In the genomic region with DNA sequence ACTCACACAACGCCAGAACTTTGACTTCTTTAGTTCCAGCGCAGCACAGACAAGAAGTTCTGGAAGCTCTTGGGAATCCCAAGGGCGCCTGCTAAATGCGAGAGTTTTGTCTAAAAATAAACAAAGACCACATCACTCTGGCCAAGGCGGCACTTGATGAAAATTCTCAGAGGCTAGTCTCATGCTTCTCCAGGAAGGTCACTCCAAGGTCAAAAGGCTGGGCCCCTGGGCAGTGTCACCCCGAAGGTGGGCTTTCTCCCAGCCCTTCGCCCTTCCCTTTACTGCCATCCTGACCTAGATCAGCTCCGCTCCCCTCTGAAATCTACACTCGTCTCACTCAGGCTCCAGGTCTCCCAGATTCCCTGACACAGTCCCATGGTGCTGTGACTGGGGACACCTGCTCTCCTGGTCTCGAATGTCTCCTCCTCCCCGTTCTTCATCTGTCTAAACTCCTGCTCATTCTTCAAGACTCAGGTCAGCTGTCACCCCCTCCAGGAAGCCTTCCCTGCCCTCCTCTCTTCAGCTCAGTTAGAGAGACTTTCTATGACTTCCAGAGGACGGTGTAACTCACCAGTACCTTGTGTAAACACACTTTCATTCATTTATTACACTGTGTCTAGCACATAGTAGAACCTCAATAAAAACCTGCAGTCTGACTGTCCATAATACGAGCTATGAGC, we compare ENCODE assay signal across 11 cellular contexts. TPM values are rescaled to one million over a fixed set of nuclear protein-coding genes. Genes with fewer than 3 reads are reported as not detected.
DNase-seq lines count a peak whose midpoint lies in the region; ATAC-seq, FAIRE-seq and TF ChIP-seq lines count a peak whose summit lies in the region.
"Had no signal": no experiment of that assay in that cellular context is flagged by ENCODE, and none has a peak within 500 bp of the region (broad histone marks: within the 10 kb centered on the region; RNA-seq: fewer than 3 reads in every experiment).

No MANE protein-coding gene starts in this region.

- H3K27me3 Mint-ChIP-seq in activated CD4-positive, alpha-beta memory T cell treated with anti-CD3 and anti-CD28 coated beads, Interleukin-2, amount 10 ng/mL, durations not matched to agents 7 days and 5 days: no peaks in the 10 kb centered on the region

- CTCF ChIA-PET in activated CD4-positive, alpha-beta memory T cell treated with anti-CD3 and anti-CD28 coated beads, Interleukin-2, amount 10 ng/mL, durations not matched to agents 7 days and 5 days (lab: Charles Lee): interaction anchor here (0.7 to 7.8 kb wide), 13 partner anchors 8 to 203 kb away, joined by 3 to 63 read pairs (median 4); no protein-coding TSS in a partner anchor

- H3K27me3 ChIP-seq in heart right ventricle (no peaks in the 10 kb centered on the region), skeletal muscle satellite cell (ENCODE audit: control insufficient read depth, insufficient read depth, low read length) (no peaks in the 10 kb centered on the region)

- 44 to 45% methylated on average over 13 of the region's 13 CpGs for WGBS in heart right ventricle, 2 donors

- peak overlapping the region; percentile 88 for H3K27ac Mint-ChIP-seq in activated CD4-positive, alpha-beta memory T cell treated with anti-CD3 and anti-CD28 coated beads, Interleukin-2, amount 10 ng/mL, durations not matched to agents 7 days and 5 days

- H3K36me3 ChIP-seq in heart right ventricle (peaks cover 0 to 5% (median 0%) of the 10 kb centered on the region in 9 donors), skeletal muscle satellite cell (ENCODE audit: insufficient read depth, low read length) (no peaks in the 10 kb centered on the region)

- peaks cover 60 to 100% (median 98%) of the 10 kb centered on the region in 9 donors for H3K4me1 ChIP-seq in heart right ventricle
- H3K4me1 ChIP-seq in skeletal muscle satellite cell (ENCODE audit: control insufficient read depth, insufficient read depth, low read length): peaks cover 55% of the 10 kb centered on the region

- H3K4me1 Mint-ChIP-seq in activated CD4-positive, alpha-beta memory T cell treated with anti-CD3 and anti-CD28 coated beads, Interleukin-2, amount 10 ng/mL, durations not matched to agents 7 days and 5 days: peaks cover 97% of the 10 kb centered on the region

- H3K9me3 Mint-ChIP-seq in activated CD4-positive, alpha-beta memory T cell treated with anti-CD3 and anti-CD28 coated beads, Interleukin-2, amount 10 ng/mL, durations not matched to agents 7 days and 5 days: no peaks in the 10 kb centered on the region

- peak overlapping the region; percentile 49 for H3K4me2 ChIP-seq in skeletal muscle satellite cell (ENCODE audit: low read length)

- FAIRE-seq in GM18507 (lab: Jason Lieb, UNC): peak; percentile 12

- peak overlapping the region; percentile 67 to 85 (median 80) for H3K27ac ChIP-seq in heart right ventricle

- H3K9ac ChIP-seq in skeletal muscle satellite cell (ENCODE audit: low read depth, low read length): peak overlapping the region; percentile 64

- no peak for DNase-seq in GM18507 (ENCODE audit: extremely low spot score, insufficient read length, low read depth)
- DNase-seq in activated CD4-positive, alpha-beta memory T cell treated with anti-CD3 and anti-CD28 coated beads, Interleukin-2, amount 10 ng/mL, durations not matched to agents 7 days and 5 days: no peak
- no peak for DNase-seq in heart right ventricle
- DNase-seq in NCI-H748 (lab: John Stamatoyannopoulos, UW; ENCODE audit: unreplicated experiment): no peak
- no peak for DNase-seq in NCI-H187 treated with DMSO at 0.1 percent for 48 hours (lab: John Stamatoyannopoulos, UW)
- no peak for DNase-seq in foreskin fibroblast
- DNase-seq: activated gamma-delta T cell treated with Interleukin-2 at 50 U/mL for 16 hours, H7, KG1 had no signal

- intact Hi-C loops in heart right ventricle (cut with DNase I): loop anchor here in 2 of 10 donors (10.0 kb wide), 1 partner anchor 49 kb away; no protein-coding TSS in a partner anchor

- ATAC-seq in heart right ventricle: peak in 5 of 8 donors; percentile 1 to 11 (median 3)
- ATAC-seq in GM19351 (IDR thresholded peaks at IDR 0.05; ENCODE audit: unreplicated experiment): no peak

- no peak for TF ChIP-seq CTCF in heart right ventricle (IDR thresholded peaks at IDR 0.05)
- no peak for TF ChIP-seq CTCF in foreskin fibroblast (IDR thresholded peaks at IDR 0.05; ENCODE audit: low read depth, low read length)

- POLR2A ChIA-PET in activated CD4-positive, alpha-beta memory T cell treated with anti-CD3 and anti-CD28 coated beads, Interleukin-2, amount 10 ng/mL, durations not matched to agents 7 days and 5 days (lab: Charles Lee): interaction anchor here (0.9 to 12.1 kb wide), 17 partner anchors 8 to 121 kb away, joined by 3 to 238 read pairs (median 4); partner anchors contain the start of gene ABRAXAS2

- H3K4me3 Mint-ChIP-seq in activated CD4-positive, alpha-beta memory T cell treated with anti-CD3 and anti-CD28 coated beads, Interleukin-2, amount 10 ng/mL, durations not matched to agents 7 days and 5 days: peak overlapping the region; percentile 66

- H3K9me3 ChIP-seq in heart right ventricle (no peaks in the 10 kb centered on the region), skeletal muscle satellite cell (replicated peaks; ENCODE audit: low read length) (no peaks in the 10 kb centered on the region)

- peaks cover 54% of the 10 kb centered on the region for H3K36me3 Mint-ChIP-seq in activated CD4-positive, alpha-beta memory T cell treated with anti-CD3 and anti-CD28 coated beads, Interleukin-2, amount 10 ng/mL, durations not matched to agents 7 days and 5 days (ENCODE audit: low read depth)

- peak overlapping the region in 1 of 10 donors; percentile 4 for H3K4me3 ChIP-seq in heart right ventricle
- no peak overlapping the region for H3K4me3 ChIP-seq in skeletal muscle satellite cell (ENCODE audit: low read length)
- no peak overlapping the region for H3K4me3 ChIP-seq in foreskin fibroblast (ENCODE audit: low read depth in 1 of 2, low read length in 2 of 2)

RNA-seq across cellular contexts. Expression of gene FAM53B, which starts 10.5 kb away (rescaled TPM):
- 10 to 100 TPM; 44.9 to 46.6 TPM for total RNA-seq in activated CD4-positive, alpha-beta memory T cell treated with anti-CD3 and anti-CD28 coated beads, Interleukin-2, amount 10 ng/mL, durations not matched to agents 7 days and 5 days
- total RNA-seq in heart right ventricle: 10 to 100 TPM; 19.0 to 42.9 (median 31.3) TPM
- polyA plus RNA-seq in heart right ventricle: 10 to 100 TPM; 11.6 to 25.5 TPM
- 14.4 and 18.6 TPM in 2 replicates for total RNA-seq in skeletal muscle satellite cell (2012; rRNA removed)

RNA-seq across cellular contexts. Expression of gene EEF1AKMT2, which starts 58.0 kb away (rescaled TPM):
- 10 to 100 TPM; 32.3 to 32.5 TPM for total RNA-seq in activated CD4-positive, alpha-beta memory T cell treated with anti-CD3 and anti-CD28 coated beads, Interleukin-2, amount 10 ng/mL, durations not matched to agents 7 days and 5 days
- total RNA-seq in heart right ventricle: 10 to 100 TPM; 12.0 to 18.8 (median 13.0) TPM
- polyA plus RNA-seq in heart right ventricle: 10 to 100 TPM in 1 of 2 donors, 1 to 10 TPM in 1; 7.4 to 18.7 TPM
- total RNA-seq in skeletal muscle satellite cell (2012; rRNA removed): 15.1 and 18.3 TPM in 2 replicates
